Comparison of ENCODE assay signal across 8 cellular contexts in genomic region chr10:98664329-98665042, GRCh38.
DNase-seq lines count a peak whose midpoint lies in the region; ATAC-seq and TF ChIP-seq lines count a peak whose summit lies in the region.

No MANE protein-coding gene starts in this region.

- ATAC-seq in HG03378 (IDR thresholded peaks at IDR 0.05; ENCODE audit: unreplicated experiment) = no peak

- DNase-seq in A172 (ENCODE audit: low spot score) = peak; percentile 6
- DNase-seq in HK-2 (ENCODE audit: unreplicated experiment) = peak; percentile 19
- peak; percentile 39 for DNase-seq in fibroblast of mammary gland (ENCODE audit: low read depth)
- peak in 2 of 3 donors; percentile 8 to 41 for DNase-seq in stimulated activated CD4-positive, alpha-beta T cell treated with anti-CD3 and anti-CD28 coated beads, Interleukin-12 subunit alpha, Interleukin-12 subunit beta, amount 100 ng/mL, for 48 hours (ENCODE audit: low read depth in 2 of 3, low spot score in 1 of 3)
- DNase-seq in ureter (ENCODE audit: low spot score) = no peak

- no peak overlapping the region for H3K4me3 ChIP-seq in fibroblast of mammary gland (ENCODE audit: control insufficient read depth, low read depth, low read length)

- H3K27ac ChIP-seq in VCaP = no peak overlapping the region

- TF ChIP-seq CTCF in GM12873 (IDR thresholded peaks at IDR 0.05; ENCODE audit: insufficient read depth, low read depth, low read length, missing control alignments) = peak; percentile 75
- TF ChIP-seq CTCF in VCaP (conservative IDR thresholded peaks at IDR 0.05) = peak; percentile 47
- peak; percentile 61 for TF ChIP-seq CTCF in fibroblast of mammary gland (conservative IDR thresholded peaks at IDR 0.05; ENCODE audit: control insufficient read depth, insufficient read depth, low read depth, low read length)
